Comparison of ENCODE assay signal across 8 cellular contexts in genomic region chr1:156114919-156115513, GRCh38. TPM values are rescaled to one million over a fixed set of nuclear protein-coding genes. Genes with fewer than 3 reads are reported as not detected.
DNase-seq lines count a peak whose midpoint lies in the region; ATAC-seq and TF ChIP-seq lines count a peak whose summit lies in the region.

No MANE protein-coding gene starts in this region.

- no peaks in the 10 kb centered on the region for H3K9me3 ChIP-seq in IMR-90 (ENCODE audit: control insufficient read depth, insufficient read depth, low read length)
- no peaks in the 10 kb centered on the region for H3K9me3 ChIP-seq in right atrium auricular region
- H3K9me3 ChIP-seq in sigmoid colon: no peaks in the 10 kb centered on the region

- no peak for TF ChIP-seq EP300 in sigmoid colon (IDR thresholded peaks at IDR 0.05)

- no TSS peak for BruUV-seq in IMR-90 (replicated peaks; lab: Mats Ljungman, UMichigan)

- 0% methylated on average over 16 of the region's 49 CpGs; no CpG with 5 or more reads in 1 of the 2 experiments for WGBS in IMR-90 (ENCODE audit: extremely low coverage in 2 of 2, insufficient read length in 1 of 2), 2 experiments
- WGBS in sigmoid colon, 2 donors: 0 to 1% methylated on average over 49 of the region's 49 CpGs

- H3K36me3 Mint-ChIP-seq in activated naive CD8-positive, alpha-beta T cell: peaks cover 2% of the 10 kb centered on the region

- H3K79me1 ChIP-seq in IMR-90 (ENCODE audit: low read depth in 1 of 2, low read length in 2 of 2): peaks cover 4 to 41% of the 10 kb centered on the region in 2 experiments; a peak in 3 of 4 replicates

- peaks cover 52% of the 10 kb centered on the region for H4K20me1 ChIP-seq in IMR-90 (ENCODE audit: insufficient read depth, low read length)

- H2AK5ac ChIP-seq in IMR-90 (ENCODE audit: low read depth, low read length): peak overlapping the region; percentile 98

- H3K23ac ChIP-seq in IMR-90 (ENCODE audit: low read depth, low read length): peak overlapping the region; percentile 96

- peak overlapping the region; percentile 99 for H3K9ac ChIP-seq in IMR-90 (ENCODE audit: low read depth, low read length)

- H3K4me1 ChIP-seq in IMR-90 (ENCODE audit: control insufficient read depth, insufficient read depth, low read length) (peaks cover 19% of the 10 kb centered on the region), right atrium auricular region (peaks cover 0 to 68% of the 10 kb centered on the region in 2 donors), sigmoid colon (peaks cover 0 to 70% (median 60%) of the 10 kb centered on the region in 4 donors)

- peak overlapping the region; percentile 11 to 30; a peak in 3 of 4 replicates for H4K8ac ChIP-seq in IMR-90 (ENCODE audit: low read depth in 2 of 2, low read length in 2 of 2)

- H3K4ac ChIP-seq in IMR-90 (ENCODE audit: low read depth, low read length): peak overlapping the region; percentile 97

- H4K91ac ChIP-seq in IMR-90 (ENCODE audit: insufficient read depth, low read depth, low read length): peak overlapping the region; percentile 76

- peak overlapping the region; percentile 91 for H3K4me3 Mint-ChIP-seq in activated naive CD8-positive, alpha-beta T cell

- peak overlapping the region; percentile 89 for H4K5ac ChIP-seq in IMR-90 (ENCODE audit: low read depth, low read length)

- peak overlapping the region; percentile 94 for H3K18ac ChIP-seq in IMR-90 (ENCODE audit: low read depth, low read length)

- no peaks in the 10 kb centered on the region for H3K27me3 Mint-ChIP-seq in activated naive CD8-positive, alpha-beta T cell

- peaks cover 37% of the 10 kb centered on the region for H3K4me1 Mint-ChIP-seq in activated naive CD8-positive, alpha-beta T cell (ENCODE audit: low read depth)

- TF ChIP-seq CTCF in IMR-90 (conservative IDR thresholded peaks at IDR 0.05; ENCODE audit: low read depth, low read length) (no peak), right atrium auricular region (IDR thresholded peaks at IDR 0.05) (no peak), sigmoid colon (IDR thresholded peaks at IDR 0.05) (no peak)

- no peak overlapping the region for H2BK15ac ChIP-seq in IMR-90 (ENCODE audit: low read depth, low read length)

- H3K36me3 ChIP-seq in IMR-90 (ENCODE audit: control insufficient read depth, insufficient read depth, low read length) (peaks cover 7% of the 10 kb centered on the region), right atrium auricular region (peaks cover 5% of the 10 kb centered on the region), sigmoid colon (no peaks in the 10 kb centered on the region)

- peak overlapping the region; percentile 95 for H2AFZ ChIP-seq in IMR-90 (replicated peaks; ENCODE audit: low read length, poor library complexity)

- H2BK120ac ChIP-seq in IMR-90 (ENCODE audit: low read depth, low read length): peak overlapping the region; percentile 22; the same call in 1 of the 2 replicates

- H3K4me2 ChIP-seq in IMR-90 (ENCODE audit: low read depth, low read length): peak overlapping the region; percentile 91

- in situ Hi-C loops in IMR-90 (cut with MboI; ENCODE audit: low sequenced_read_pairs) (no loop called here), G401 (cut with HindIII; ENCODE audit: low sequenced_read_pairs) (no loop called here)

- peak overlapping the region; percentile 97 for H2BK5ac ChIP-seq in IMR-90 (ENCODE audit: low read depth, low read length, poor library complexity, severe bottlenecking)

- H3K4me3 ChIP-seq in IMR-90 (ENCODE audit: insufficient read depth, low read depth, low read length) (peak overlapping the region; percentile 98), right atrium auricular region (peak overlapping the region; percentile 89 to 97), sigmoid colon (peak overlapping the region; percentile 81 to 99 (median 90))

- H2BK20ac ChIP-seq in IMR-90 (ENCODE audit: low read depth, low read length): no peak overlapping the region

- CTCF ChIA-PET in IMR-90 (lab: Yijun Ruan, JAX): interaction anchor here (1.0 kb wide), 2 partner anchors 12 to 18 kb away, joined by 3 read pairs; no protein-coding TSS in a partner anchor

- H3K9me1 ChIP-seq in IMR-90 (ENCODE audit: insufficient read depth, low read length): peaks cover 17% of the 10 kb centered on the region

- no peak for TF ChIP-seq RAD21 in IMR-90 (IDR thresholded peaks at IDR 0.05; ENCODE audit: low read length)

- no peaks in the 10 kb centered on the region for H3K27me3 ChIP-seq in IMR-90 (ENCODE audit: control insufficient read depth, insufficient read depth, low read length)
- H3K27me3 ChIP-seq in right atrium auricular region: no peaks in the 10 kb centered on the region
- no peaks in the 10 kb centered on the region for H3K27me3 ChIP-seq in sigmoid colon

- H3K14ac ChIP-seq in IMR-90 (replicated peaks; ENCODE audit: low read depth, low read length): peak overlapping the region; percentile 93

- peak overlapping the region; percentile 92 for H3K56ac ChIP-seq in IMR-90 (ENCODE audit: extremely low read depth, insufficient read depth, low read length)

- peak overlapping the region; percentile 22 for H3K27ac Mint-ChIP-seq in activated naive CD8-positive, alpha-beta T cell

- peak; percentile 44 for DNase-seq in activated CD4-positive, CD25-positive, alpha-beta regulatory T cell treated with anti-CD3 and anti-CD28 coated beads, Interleukin-2, amount 50 U/mL, for 72 hours
- DNase-seq in activated CD4-positive, CD25-positive, alpha-beta regulatory T cell (lab: John Stamatoyannopoulos, UW): no peak
- DNase-seq in IMR-90 (no peak), right atrium auricular region (ENCODE audit: low spot score) (no peak), sigmoid colon (no peak), cerebellar nuclear complex (lab: John Stamatoyannopoulos, UW) (no peak), G401 (ENCODE audit: low spot score) (no peak)

- H3K27ac ChIP-seq in IMR-90 (ENCODE audit: insufficient read depth, low read length) (peak overlapping the region; percentile 96), right atrium auricular region (peak overlapping the region; percentile 97 to 100), sigmoid colon (peak overlapping the region; percentile 95 to 100 (median 98))

- dilution Hi-C loops in IMR-90 (cut with HindIII; ENCODE audit: low sequenced_read_pairs, unreplicated experiment): no loop called here

- no peaks in the 10 kb centered on the region for H3K9me3 Mint-ChIP-seq in activated naive CD8-positive, alpha-beta T cell (ENCODE audit: low read depth)

- no peak; the same call in 1 of the 2 replicates for ATAC-seq in IMR-90 (ENCODE audit: low read depth)

- TF ChIP-seq POLR2A in IMR-90 (IDR thresholded peaks at IDR 0.05; ENCODE audit: low read depth, low read length) (peak; percentile 73), sigmoid colon (IDR thresholded peaks at IDR 0.05) (peak; percentile 14 to 25)

- peak overlapping the region; percentile 97 for H2AK9ac ChIP-seq in IMR-90 (replicated peaks; ENCODE audit: low read depth, low read length, poor library complexity)

- POLR2A ChIA-PET in IMR-90 (lab: Charles Lee; ENCODE audit: unreplicated experiment): interaction anchor here (0.6 to 1.3 kb wide), 2 partner anchors 14 to 27 kb away, joined by 8 to 9 read pairs; no protein-coding TSS in a partner anchor

- intact Hi-C loops in IMR-90 (cut with micrococcal nuclease): loop anchor here (1.0 to 2.0 kb wide), 3 partner anchors 8 to 16 kb away; no protein-coding TSS in a partner anchor
- intact Hi-C loops in sigmoid colon (cut with DNase I): no loop called here

TF ChIP-seq in IMR-90, 13 proteins besides CTCF, POLR2A, EP300 and RAD21:
- TF ChIP-seq CHD1 (IDR thresholded peaks at IDR 0.05; ENCODE audit: low read depth, low read length) (peak; percentile 97), BHLHE40 (IDR thresholded peaks at IDR 0.05; ENCODE audit: low read depth, low read length) (no peak), MAZ (IDR thresholded peaks at IDR 0.05; ENCODE audit: borderline replicate concordance, low read depth, low read length) (0 out of 2 replicates have a peak, but pooled peaks have one; percentile 24)

RNA-seq across cellular contexts. Expression of gene LMNA, which starts 0.5 kb away (rescaled TPM):
- 753 and 755 TPM in 2 replicates for total RNA-seq in IMR-90 (2012; rRNA removed)
- polyA plus RNA-seq in IMR-90 (2012; rRNA removed): 563 and 927 TPM in 2 replicates
- 602 and 638 TPM in 2 replicates for polyA plus RNA-seq in IMR-90 (2012; cell fraction: cytosol; rRNA removed)
- 1,137 and 1,144 TPM in 2 replicates for polyA plus RNA-seq in IMR-90 (2012; cell fraction: nucleus; rRNA removed; ENCODE audit: low replicate concordance)
- total RNA-seq in right atrium auricular region: 100 to 1,000 TPM; 258 to 273 TPM
- 100 to 1,000 TPM; 129 to 241 (median 196) TPM for total RNA-seq in sigmoid colon
- 100 to 1,000 TPM; 108 to 229 (median 142) TPM for polyA plus RNA-seq in sigmoid colon
- 314 and 341 TPM in 2 replicates for total RNA-seq in G401 (2014; rRNA removed; shearing (Covaris generic))

RNA-seq across cellular contexts. Expression of gene MEX3A, which starts 32.8 kb away (rescaled TPM):
- total RNA-seq in IMR-90 (2012; rRNA removed): 2.3 and 2.5 TPM in 2 replicates
- 9.0 and 11.6 TPM in 2 replicates for polyA plus RNA-seq in IMR-90 (2012; rRNA removed)
- polyA plus RNA-seq in IMR-90 (2012; cell fraction: cytosol; rRNA removed): 4.0 and 8.8 TPM in 2 replicates
- 14.6 and 16.6 TPM in 2 replicates for polyA plus RNA-seq in IMR-90 (2012; cell fraction: nucleus; rRNA removed; ENCODE audit: low replicate concordance)
- total RNA-seq in right atrium auricular region: under 1 TPM; 0.15 to 0.47 TPM
- under 1 TPM; 0.27 to 0.36 (median 0.30) TPM for total RNA-seq in sigmoid colon
- polyA plus RNA-seq in sigmoid colon: 1 to 10 TPM in 1 of 3 donors, under 1 TPM in 2; 0.23 to 1.5 (median 0.60) TPM
- 21.0 and 21.2 TPM in 2 replicates for total RNA-seq in G401 (2014; rRNA removed; shearing (Covaris generic))

RNA-seq across cellular contexts. Expression of gene SEMA4A, which starts 38.4 kb away (rescaled TPM):
- total RNA-seq in IMR-90 (2012; rRNA removed): 0.18 and 0.28 TPM in 2 replicates
- polyA plus RNA-seq in IMR-90 (2012; rRNA removed): 0.86 and 1.4 TPM in 2 replicates
- 0.15 and 0.41 TPM in 2 replicates for polyA plus RNA-seq in IMR-90 (2012; cell fraction: cytosol; rRNA removed)
- polyA plus RNA-seq in IMR-90 (2012; cell fraction: nucleus; rRNA removed; ENCODE audit: low replicate concordance): 10.3 and 13.3 TPM in 2 replicates
- total RNA-seq in right atrium auricular region: 1 to 10 TPM; 2.0 to 4.2 TPM
- 1 to 10 TPM; 1.6 to 2.9 (median 1.8) TPM for total RNA-seq in sigmoid colon
- 1 to 10 TPM; 1.4 to 6.3 (median 1.8) TPM for polyA plus RNA-seq in sigmoid colon
- total RNA-seq in G401 (2014; rRNA removed; shearing (Covaris generic)): 1.8 and 2.0 TPM in 2 replicates

RNA-seq across cellular contexts. Expression of gene RAB25, which starts 54.1 kb away (rescaled TPM):
- total RNA-seq in IMR-90 (2012; rRNA removed) (not detected in 2 replicates), right atrium auricular region (under 1 TPM in 1 of 2 donors, not detected in 1; 0.98 TPM), sigmoid colon (not detected)
- polyA plus RNA-seq in IMR-90 (2012; rRNA removed) (not detected in 2 replicates), sigmoid colon (100 to 1,000 TPM; 187 to 237 (median 201) TPM)
- 0.03 TPM in 1 of 2 replicates, not detected in the other for polyA plus RNA-seq in IMR-90 (2012; cell fraction: cytosol; rRNA removed)
- 0.29 TPM in 1 of 2 replicates, not detected in the other for polyA plus RNA-seq in IMR-90 (2012; cell fraction: nucleus; rRNA removed; ENCODE audit: low replicate concordance)
- not detected in 2 replicates for total RNA-seq in G401 (2014; rRNA removed; shearing (Covaris generic))
